Comparison of ENCODE assay signal across 1 cellular context in the genomic region with DNA sequence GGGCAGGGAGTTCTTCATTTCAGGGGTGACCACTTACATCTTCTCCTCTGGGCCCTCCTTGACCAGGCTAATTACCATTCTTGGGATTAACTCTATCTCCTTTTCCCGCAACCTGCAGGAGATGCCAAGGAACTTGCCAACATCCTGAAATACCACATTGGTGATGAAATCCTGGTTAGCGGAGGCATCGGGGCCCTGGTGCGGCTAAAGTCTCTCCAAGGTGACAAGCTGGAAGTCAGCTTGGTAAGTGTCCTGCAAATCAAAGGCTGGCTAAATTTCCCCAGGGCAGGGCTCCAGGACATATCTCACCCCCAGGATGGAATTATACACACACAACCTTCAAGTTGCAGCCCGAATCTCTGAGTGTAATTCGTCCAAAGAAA.
TF ChIP-seq lines count a peak whose summit lies in the region.

No MANE protein-coding gene starts in this region.

TF ChIP-seq in HepG2, 621 proteins besides CTCF, POLR2A, EP300 and RAD21 (continued from another document):
- TF ChIP-seq CERS6 (CRISPR knock-in tag; IDR thresholded peaks at IDR 0.05) (no peak), MLXIP (CRISPR knock-in tag; IDR thresholded peaks at IDR 0.05; ENCODE audit: borderline replicate concordance) (no peak), KLF12 (CRISPR knock-in tag; IDR thresholded peaks at IDR 0.05; ENCODE audit: borderline replicate concordance) (no peak), WIZ (CRISPR knock-in tag; IDR thresholded peaks at IDR 0.05) (no peak)
